Comparison of ENCODE assay signal across 16 cellular contexts in genomic region chr15:47885921-47886320, GRCh38.
DNase-seq lines count a peak whose midpoint lies in the region; ATAC-seq, FAIRE-seq and TF ChIP-seq lines count a peak whose summit lies in the region.
"Had no signal": no experiment of that assay in that cellular context is flagged by ENCODE, and none has a peak within 500 bp of the region (broad histone marks: within the 10 kb centered on the region; RNA-seq: fewer than 3 reads in every experiment).

No MANE protein-coding gene starts in this region.

- POLR2A ChIA-PET in CD4-positive, alpha-beta memory T cell (lab: Charles Lee; ENCODE audit: partially characterized antibody), result no interaction called here

- no peaks in the 10 kb centered on the region for H3K27me3 ChIP-seq in bronchial epithelial cell (ENCODE audit: control insufficient read depth, insufficient read depth, low read length)
- H3K27me3 ChIP-seq in CD4-positive, alpha-beta memory T cell (ENCODE audit: insufficient read depth, low read length), result no peaks in the 10 kb centered on the region
- H3K27me3 ChIP-seq: BLaER1, body of pancreas had no signal

- no peaks in the 10 kb centered on the region for H3K4me1 Mint-ChIP-seq in CD4-positive, alpha-beta memory T cell
- H3K4me1 Mint-ChIP-seq: immature natural killer cell had no signal

- no peaks in the 10 kb centered on the region for H3K4me1 ChIP-seq in CD4-positive, alpha-beta memory T cell (ENCODE audit: insufficient read depth, low read length)
- H3K4me1 ChIP-seq: body of pancreas had no signal

- peak; percentile 13 for FAIRE-seq in bronchial epithelial cell (lab: Jason Lieb, UNC)
- FAIRE-seq: GM12892 had no signal

- H3K9me3 ChIP-seq in CD4-positive, alpha-beta memory T cell (ENCODE audit: control insufficient read depth in 1 of 2, low read length in 2 of 2), result no peaks in the 10 kb centered on the region
- H3K9me3 ChIP-seq: BLaER1, body of pancreas, mucosa of descending colon had no signal

- no peak overlapping the region for H3K4me3 ChIP-seq in bronchial epithelial cell (ENCODE audit: low read depth, low read length)
- no peak overlapping the region for H3K4me3 ChIP-seq in CD4-positive, alpha-beta memory T cell (ENCODE audit: low read length in 2 of 2)
- H3K4me3 ChIP-seq: BLaER1, body of pancreas, mucosa of descending colon had no signal

- H3K27me3 Mint-ChIP-seq in CD4-positive, alpha-beta memory T cell, result peaks cover 0 to 8% of the 10 kb centered on the region in 2 donors

- peaks cover 0 to 5% (median under 1%) of the 10 kb centered on the region in 8 donors for H3K9me3 Mint-ChIP-seq in CD4-positive, alpha-beta memory T cell

- CTCF ChIA-PET in CD4-positive, alpha-beta memory T cell (lab: Charles Lee; ENCODE audit: partially characterized antibody), result no interaction called here

- TF ChIP-seq CTCF in bronchial epithelial cell (IDR thresholded peaks at IDR 0.05; ENCODE audit: insufficient read depth, low read length, severe bottlenecking), result no peak

- no peaks in the 10 kb centered on the region for H3K36me3 ChIP-seq in bronchial epithelial cell (ENCODE audit: control insufficient read depth, insufficient read depth, low read length)
- H3K36me3 ChIP-seq in CD4-positive, alpha-beta memory T cell (ENCODE audit: insufficient read depth, low read length), result no peaks in the 10 kb centered on the region
- H3K36me3 ChIP-seq: BLaER1 had no signal

- no peak overlapping the region for H3K27ac Mint-ChIP-seq in CD4-positive, alpha-beta memory T cell
- H3K27ac Mint-ChIP-seq: immature natural killer cell had no signal

- intact Hi-C loops in CD4-positive, alpha-beta memory T cell (cut with micrococcal nuclease), result no loop called here

- H3K4me3 Mint-ChIP-seq in CD4-positive, alpha-beta memory T cell, result no peak overlapping the region
- H3K4me3 Mint-ChIP-seq: immature natural killer cell had no signal

- ATAC-seq in GM21529 (IDR thresholded peaks at IDR 0.05; ENCODE audit: unreplicated experiment), result no peak
- no peak for ATAC-seq in activated CD4-positive, CD25-positive, alpha-beta regulatory T cell treated with anti-CD3 and anti-CD28 coated beads, Interleukin-2, amount 50 U/mL, for 24 hours
- ATAC-seq: body of pancreas, mucosa of descending colon had no signal

- DNase-seq in Daoy (ENCODE audit: low read depth) (peak; percentile 59), LHCN-M2 (ENCODE audit: low read depth) (peak; percentile 50), bronchial epithelial cell (ENCODE audit: low read depth) (peak; percentile 89), kidney glomerular epithelial cell (lab: John Stamatoyannopoulos, UW) (peak; percentile 61), cerebellar nuclear complex (lab: John Stamatoyannopoulos, UW) (no peak)
- DNase-seq in CD4-positive, alpha-beta memory T cell, result no peak
- DNase-seq: body of pancreas, DMS79 treated with DMSO at 0.1 percent for 48 hours, immature natural killer cell, mucosa of descending colon, NCI-H1092, SHP77 had no signal

- no peak overlapping the region for H3K27ac ChIP-seq in CD4-positive, alpha-beta memory T cell (ENCODE audit: low read depth, low read length)
- H3K27ac ChIP-seq: BLaER1, body of pancreas had no signal

- no peaks in the 10 kb centered on the region for H3K36me3 Mint-ChIP-seq in CD4-positive, alpha-beta memory T cell
- H3K36me3 Mint-ChIP-seq: immature natural killer cell had no signal

Comparison
In these comparisons a context has a peak if more than half of its experiments do, and no peak if none do; other contexts are left out.
1. DNase-seq: peak in Daoy (single experiment), LHCN-M2 (single experiment), bronchial epithelial cell (single experiment) and kidney glomerular epithelial cell (single experiment); none in cerebellar nuclear complex (0 of 2) and CD4-positive, alpha-beta memory T cell (0 of 5).